In the genomic region with DNA sequence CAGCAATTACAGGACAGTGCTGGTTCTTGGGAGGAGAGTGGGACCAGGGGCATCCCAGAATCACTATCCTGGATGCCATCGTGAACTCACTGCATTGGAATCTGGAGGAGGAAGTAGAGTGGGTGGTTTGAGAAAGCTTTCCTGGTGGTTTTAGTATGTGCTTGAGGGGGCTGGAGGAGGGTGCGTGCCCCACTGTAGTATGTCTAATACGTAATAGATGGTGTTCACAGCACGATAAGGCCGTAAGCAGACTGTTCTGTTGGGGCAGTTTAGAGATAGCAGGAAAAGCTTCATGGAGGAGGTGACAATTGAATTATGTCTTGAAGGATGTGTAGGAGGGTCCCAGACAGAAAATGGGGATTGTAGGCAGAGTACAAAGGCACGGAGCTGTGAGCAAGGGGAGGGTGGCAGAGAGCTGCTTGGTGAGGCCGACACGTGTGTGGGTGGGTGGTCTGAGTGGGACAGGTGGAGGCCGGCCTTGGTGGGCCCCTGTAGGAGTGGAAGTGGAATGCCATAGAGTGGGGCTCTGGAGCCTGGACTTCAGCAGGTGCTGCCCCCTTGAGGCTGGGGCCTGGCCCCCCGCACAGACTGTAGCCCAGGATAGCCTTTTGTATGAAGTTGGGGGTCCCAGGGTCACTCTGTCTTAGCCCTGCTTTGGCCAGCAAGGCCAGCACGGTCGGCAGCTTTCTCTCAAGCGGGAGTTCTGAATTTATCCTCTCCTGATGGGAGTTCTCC, we compare ENCODE assay signal across 9 cellular contexts. TPM values are rescaled to one million over a fixed set of nuclear protein-coding genes. Genes with fewer than 3 reads are reported as not detected.
A peak's percentile ranks its signal among the peaks of the same experiment; 100 is the strongest.
DNase-seq lines count a peak whose midpoint lies in the region; ATAC-seq and TF ChIP-seq lines count a peak whose summit lies in the region.
"Had no signal": no experiment of that assay in that cellular context is flagged by ENCODE, and none has a peak within 500 bp of the region (broad histone marks: within the 10 kb centered on the region; RNA-seq: fewer than 3 reads in every experiment).

No MANE protein-coding gene starts in this region.

- no peak for TF ChIP-seq EP300 in gastroesophageal sphincter (IDR thresholded peaks at IDR 0.05)

- peaks cover 0 to 98% (median 28%) of the 10 kb centered on the region in 3 donors for H3K4me1 ChIP-seq in gastroesophageal sphincter

- H3K27me3 Mint-ChIP-seq in activated CD4-positive, alpha-beta T cell treated with anti-CD3 and anti-CD28 coated beads for 36 hours, result no peaks in the 10 kb centered on the region
- no peaks in the 10 kb centered on the region for H3K27me3 Mint-ChIP-seq in stimulated activated memory B cell treated with anti-CD40 and anti-IgM and Interleukin-4, amounts not matched to agents 10 μg/mL and 1 μg/mL and 100 μg/mL, for 72 hours

- peaks cover 72% of the 10 kb centered on the region for H3K4me1 Mint-ChIP-seq in activated CD4-positive, alpha-beta T cell treated with anti-CD3 and anti-CD28 coated beads for 36 hours
- H3K4me1 Mint-ChIP-seq in stimulated activated memory B cell treated with anti-CD40 and anti-IgM and Interleukin-4, amounts not matched to agents 10 μg/mL and 1 μg/mL and 100 μg/mL, for 72 hours, result peaks cover 43% of the 10 kb centered on the region

- intact Hi-C loops in activated CD4-positive, alpha-beta T cell treated with anti-CD3 and anti-CD28 coated beads for 36 hours (cut with DNase I, micrococcal nuclease), result no loop called here

- H3K36me3 ChIP-seq in gastroesophageal sphincter, result peaks cover 0 to 65% of the 10 kb centered on the region in 2 donors

- no peak for ATAC-seq in activated CD4-positive, alpha-beta T cell treated with anti-CD3 and anti-CD28 coated beads for 36 hours
- no peak for ATAC-seq in gastroesophageal sphincter
- ATAC-seq in stimulated activated memory B cell treated with anti-CD40 and anti-IgM and Interleukin-4, amounts not matched to agents 10 μg/mL and 1 μg/mL and 100 μg/mL, for 72 hours, result no peak

- H3K9me3 Mint-ChIP-seq in activated CD4-positive, alpha-beta T cell treated with anti-CD3 and anti-CD28 coated beads for 36 hours (ENCODE audit: low read depth), result no peaks in the 10 kb centered on the region
- no peaks in the 10 kb centered on the region for H3K9me3 Mint-ChIP-seq in stimulated activated memory B cell treated with anti-CD40 and anti-IgM and Interleukin-4, amounts not matched to agents 10 μg/mL and 1 μg/mL and 100 μg/mL, for 72 hours

- no peaks in the 10 kb centered on the region for H3K9me3 ChIP-seq in gastroesophageal sphincter
- H3K9me3 ChIP-seq: stomach had no signal

- no peak overlapping the region for H3K4me3 ChIP-seq in gastroesophageal sphincter
- H3K4me3 ChIP-seq: stomach had no signal

- peak; percentile 18 for TF ChIP-seq CTCF in RWPE1 (conservative IDR thresholded peaks at IDR 0.05; ENCODE audit: low read depth)
- TF ChIP-seq CTCF in gastroesophageal sphincter (IDR thresholded peaks at IDR 0.05), result peak in 2 of 4 experiments; percentile 31 to 51

- no peak overlapping the region for H3K4me3 Mint-ChIP-seq in activated CD4-positive, alpha-beta T cell treated with anti-CD3 and anti-CD28 coated beads for 36 hours
- H3K4me3 Mint-ChIP-seq in stimulated activated memory B cell treated with anti-CD40 and anti-IgM and Interleukin-4, amounts not matched to agents 10 μg/mL and 1 μg/mL and 100 μg/mL, for 72 hours, result no peak overlapping the region

- CTCF ChIA-PET in activated CD4-positive, alpha-beta T cell treated with anti-CD3 and anti-CD28 coated beads for 36 hours (lab: Charles Lee), result interaction anchor here (1.0 to 2.1 kb wide), 9 partner anchors 14 to 136 kb away, joined by 3 to 6 read pairs (median 3); a partner anchor contains a TSS
- CTCF ChIA-PET in RWPE1 (lab: Yijun Ruan, JAX), result interaction anchor here (1.0 kb wide), 1 partner anchor 25 kb away, joined by 3 read pairs; no protein-coding TSS in a partner anchor

- WGBS in gastroesophageal sphincter (ENCODE audit: low coverage in 1 of 2), 2 donors, result 62 to 69% methylated on average over 7 of the region's 13 CpGs

- H3K36me3 Mint-ChIP-seq in activated CD4-positive, alpha-beta T cell treated with anti-CD3 and anti-CD28 coated beads for 36 hours (ENCODE audit: low read depth), result peaks cover 28% of the 10 kb centered on the region
- peaks cover 19% of the 10 kb centered on the region for H3K36me3 Mint-ChIP-seq in stimulated activated memory B cell treated with anti-CD40 and anti-IgM and Interleukin-4, amounts not matched to agents 10 μg/mL and 1 μg/mL and 100 μg/mL, for 72 hours

- peak overlapping the region; percentile 63 for H3K27ac Mint-ChIP-seq in activated CD4-positive, alpha-beta T cell treated with anti-CD3 and anti-CD28 coated beads for 36 hours
- H3K27ac Mint-ChIP-seq in stimulated activated memory B cell treated with anti-CD40 and anti-IgM and Interleukin-4, amounts not matched to agents 10 μg/mL and 1 μg/mL and 100 μg/mL, for 72 hours, result peak overlapping the region; percentile 88

- POLR2A ChIA-PET in activated CD4-positive, alpha-beta T cell treated with anti-CD3 and anti-CD28 coated beads for 36 hours (lab: Charles Lee), result interaction anchor here (0.6 kb wide), 1 partner anchor 48 kb away, joined by 3 read pairs; no protein-coding TSS in a partner anchor
- POLR2A ChIA-PET in RWPE1 (lab: Yijun Ruan, JAX; ENCODE audit: low non-redundant PET), result no interaction called here

- DNase-seq in activated CD4-positive, alpha-beta T cell treated with anti-CD3 and anti-CD28 coated beads for 36 hours, result peak; percentile 37
- DNase-seq in activated CD4-positive, alpha-beta T cell treated with anti-CD3 and anti-CD28 coated beads for 1 hour, result no peak
- DNase-seq in RWPE1 (ENCODE audit: low spot score) (no peak), retina (no peak), NCI-H1105 (lab: John Stamatoyannopoulos, UW) (no peak), GOT3 (lab: John Stamatoyannopoulos, UW) (no peak)
- DNase-seq: stomach had no signal

- no peak for TF ChIP-seq POLR2A in gastroesophageal sphincter (IDR thresholded peaks at IDR 0.05)

- peak overlapping the region; percentile 23 for H3K27ac ChIP-seq in RWPE1
- peak overlapping the region; percentile 7 to 97 (median 82) for H3K27ac ChIP-seq in gastroesophageal sphincter

- H3K27me3 ChIP-seq in gastroesophageal sphincter, result no peaks in the 10 kb centered on the region
- H3K27me3 ChIP-seq: stomach had no signal

RNA-seq across cellular contexts. Expression of a gene that starts 37.0 kb away (rescaled TPM):
- 10 to 100 TPM; 13.1 to 14.0 TPM for total RNA-seq in activated CD4-positive, alpha-beta T cell treated with anti-CD3 and anti-CD28 coated beads for 36 hours
- total RNA-seq in gastroesophageal sphincter, result 10 to 100 TPM; 44.7 to 59.4 (median 55.5) TPM

RNA-seq across cellular contexts. Expression of a gene that starts 59.8 kb away (rescaled TPM):
- total RNA-seq in activated CD4-positive, alpha-beta T cell treated with anti-CD3 and anti-CD28 coated beads for 36 hours, result not detected
- 1 to 10 TPM; 1.4 to 3.3 (median 2.8) TPM for total RNA-seq in gastroesophageal sphincter
